10 cellular contexts compared by ENCODE assay signal in the genomic region with DNA sequence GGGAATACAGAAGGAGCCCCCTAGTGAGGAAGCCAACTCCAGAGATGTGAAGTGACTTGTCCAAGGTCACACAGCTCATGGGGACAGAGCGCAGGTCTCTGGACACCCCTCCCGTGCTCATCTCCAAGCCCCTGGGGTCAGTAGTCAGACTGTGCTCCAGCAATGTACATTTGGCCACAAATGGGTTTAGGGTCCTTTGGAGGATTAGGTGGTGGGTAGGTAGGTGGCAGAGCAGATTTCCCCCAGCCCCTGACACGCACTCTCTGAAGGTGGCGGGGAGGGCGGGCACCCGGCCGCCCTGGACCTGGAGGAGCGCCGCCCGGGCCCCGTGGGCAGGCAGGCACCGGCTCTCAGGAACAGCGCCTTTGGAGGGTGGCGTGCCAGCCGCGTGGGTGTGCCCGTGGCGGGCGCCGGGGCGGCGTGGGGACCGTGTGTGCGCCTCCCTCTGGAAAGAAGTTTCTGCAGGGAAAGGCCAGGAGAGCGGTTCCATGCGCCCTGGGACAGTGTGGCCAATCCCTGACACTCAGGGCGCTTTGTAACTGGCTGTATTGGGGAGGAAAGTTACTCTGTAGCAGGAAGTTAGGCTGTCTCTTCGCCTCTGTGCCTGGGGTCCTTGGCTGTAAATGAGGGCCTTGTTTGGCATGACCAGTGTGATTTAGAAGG. TPM values are rescaled to one million over a fixed set of nuclear protein-coding genes. Genes with fewer than 3 reads are reported as not detected.
DNase-seq lines count a peak whose midpoint lies in the region; ATAC-seq lines count a peak whose summit lies in the region.
"Had no signal": no experiment of that assay in that cellular context is flagged by ENCODE, and none has a peak within 500 bp of the region (broad histone marks: within the 10 kb centered on the region; RNA-seq: fewer than 3 reads in every experiment).

No MANE protein-coding gene starts in this region.

- H3K4me1 Mint-ChIP-seq in activated naive CD8-positive, alpha-beta T cell treated with anti-CD3 and anti-CD28 coated beads for 36 hours, result peaks cover 5% of the 10 kb centered on the region

- peak overlapping the region; percentile 40 for H3K4me3 Mint-ChIP-seq in activated naive CD8-positive, alpha-beta T cell treated with anti-CD3 and anti-CD28 coated beads for 36 hours

- no peaks in the 10 kb centered on the region for H3K36me3 Mint-ChIP-seq in activated naive CD8-positive, alpha-beta T cell treated with anti-CD3 and anti-CD28 coated beads for 36 hours

- peak overlapping the region; percentile 72 for H3K4me3 ChIP-seq in iPS-20b (ENCODE audit: low read length)
- H3K4me3 ChIP-seq: GM12878 had no signal

- peaks cover 2% of the 10 kb centered on the region; the same call in 1 of the 2 replicates for H3K4me1 ChIP-seq in iPS-20b (ENCODE audit: insufficient read depth, low read length)

- peak overlapping the region; percentile 33; the same call in 1 of the 2 replicates for H3K9ac ChIP-seq in iPS-20b (ENCODE audit: low read depth, low read length)

- H3K27me3 ChIP-seq in iPS-20b (ENCODE audit: insufficient read depth, low read length), result peaks cover 51% of the 10 kb centered on the region

- H3K27ac ChIP-seq in iPS-20b (ENCODE audit: low read length), result no peak overlapping the region

- ATAC-seq in HG03280 (IDR thresholded peaks at IDR 0.05; ENCODE audit: unreplicated experiment), result no peak
- ATAC-seq: GM12878 had no signal

- no peaks in the 10 kb centered on the region for H3K9me3 ChIP-seq in iPS-20b (ENCODE audit: insufficient read depth, low read depth, low read length)

- H3K36me3 ChIP-seq in iPS-20b (ENCODE audit: insufficient read depth, low read depth, low read length), result no peaks in the 10 kb centered on the region

- H3K27me3 Mint-ChIP-seq in activated naive CD8-positive, alpha-beta T cell treated with anti-CD3 and anti-CD28 coated beads for 36 hours, result peaks cover 81% of the 10 kb centered on the region

- H3K27ac Mint-ChIP-seq in activated naive CD8-positive, alpha-beta T cell treated with anti-CD3 and anti-CD28 coated beads for 36 hours, result no peak overlapping the region

- DNase-seq in GM03348 (ENCODE audit: low spot score) (peak; percentile 32), renal cortical epithelial cell (ENCODE audit: low read depth) (peak; percentile 21), COR-L47 (lab: John Stamatoyannopoulos, UW) (no peak), T1000 (lab: John Stamatoyannopoulos, UW) (no peak)
- DNase-seq in activated naive CD8-positive, alpha-beta T cell treated with anti-CD3 and anti-CD28 coated beads for 36 hours, result no peak
- no peak for DNase-seq in activated CD4-positive, alpha-beta T cell treated with anti-CD3 and anti-CD28 coated beads for 4 hours

- H3K9me3 Mint-ChIP-seq in activated naive CD8-positive, alpha-beta T cell treated with anti-CD3 and anti-CD28 coated beads for 36 hours, result no peaks in the 10 kb centered on the region

RNA-seq across cellular contexts. Expression of a gene that starts 1.0 kb away (rescaled TPM):
- not detected for total RNA-seq in activated naive CD8-positive, alpha-beta T cell treated with anti-CD3 and anti-CD28 coated beads for 36 hours
- 0.35 TPM in 1 of 2 replicates, not detected in the other for total RNA-seq in renal cortical epithelial cell
- total RNA-seq: activated CD8-positive, alpha-beta memory T cell treated with anti-CD3 and anti-CD28 coated beads for 36 hours had no signal

Comparison
In these comparisons a context has a peak if more than half of its experiments do, and no peak if none do; other contexts are left out.
1. DNase-seq: peak in GM03348 (single experiment) and renal cortical epithelial cell (single experiment); none in activated naive CD8-positive, alpha-beta T cell treated with anti-CD3 and anti-CD28 coated beads for 36 hours (single experiment), COR-L47 (single experiment), activated CD4-positive, alpha-beta T cell treated with anti-CD3 and anti-CD28 coated beads for 4 hours (0 of 2) and T1000 (single experiment).